Comparison of ENCODE assay signal across 12 cellular contexts in the genomic region with DNA sequence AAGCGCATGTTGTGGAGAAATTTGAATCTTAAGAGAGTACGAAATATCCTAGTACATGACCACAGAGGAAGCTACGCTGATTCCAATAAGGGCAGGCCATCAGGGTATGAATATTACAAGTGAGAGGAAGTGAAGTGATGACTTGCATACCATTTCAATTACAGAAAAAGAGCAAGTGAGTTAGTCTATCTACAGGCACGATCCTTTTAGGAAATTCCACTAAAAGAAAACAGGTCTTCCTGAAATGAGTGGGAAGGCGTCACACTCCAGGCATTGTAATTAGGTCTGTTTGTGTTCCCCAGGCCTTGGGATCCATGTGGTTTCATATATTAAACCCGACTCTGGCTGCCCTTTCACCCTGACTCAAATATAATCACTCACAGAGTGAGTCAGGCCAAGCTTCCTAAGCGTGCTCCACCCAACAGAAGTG.
DNase-seq lines count a peak whose midpoint lies in the region; ATAC-seq and TF ChIP-seq lines count a peak whose summit lies in the region.
"Had no signal": no experiment of that assay in that cellular context is flagged by ENCODE, and none has a peak within 500 bp of the region (broad histone marks: within the 10 kb centered on the region; RNA-seq: fewer than 3 reads in every experiment).

No MANE protein-coding gene starts in this region.

- no peaks in the 10 kb centered on the region for H4K20me1 ChIP-seq in H9 (ENCODE audit: control insufficient read depth, insufficient read depth, insufficient read length)

- H2BK15ac ChIP-seq in H9 (ENCODE audit: low read depth, low read length): no peak overlapping the region

- no peak overlapping the region for H3K4ac ChIP-seq in H9 (ENCODE audit: low read depth, low read length)

- no peaks in the 10 kb centered on the region for H3K9me3 Mint-ChIP-seq in H9
- H3K9me3 Mint-ChIP-seq: T-helper 1 cell treated with Interleukin-12 subunit alpha and Interleukin-12 subunit beta and Interleukin-4 antibody, amounts not matched to agents 30 μg/mL and 1 μg/mL, for 36 hours had no signal

- no peak overlapping the region for H3K4me2 ChIP-seq in H9 (ENCODE audit: insufficient read depth, insufficient read length, low read length)

- DNase-seq in HT-29 (ENCODE audit: low spot score): peak; percentile 83
- DNase-seq in astrocyte of the spinal cord (ENCODE audit: low read depth, low spot score): peak; percentile 83
- no peak for DNase-seq in left colon
- DNase-seq in activated CD8-positive, alpha-beta memory T cell treated with anti-CD3 and anti-CD28 coated beads for 24 hours: no peak
- DNase-seq in H9: no peak
- no peak for DNase-seq in CD1c-positive myeloid dendritic cell (ENCODE audit: extremely low spot score)
- DNase-seq: CD4-positive, CD25-positive, alpha-beta regulatory T cell; cerebellar nuclear complex; H7 had no signal

- H3K79me1 ChIP-seq in H9 (ENCODE audit: insufficient read depth, low read depth, low read length, poor library complexity, severe bottlenecking): no peaks in the 10 kb centered on the region

- intact Hi-C loops in left colon (cut with DNase I, micrococcal nuclease): no loop called here

- H3K23me2 ChIP-seq in H9 (ENCODE audit: insufficient read length, low read depth, low read length, poor library complexity, severe bottlenecking): no peaks in the 10 kb centered on the region

- no peak overlapping the region for H3K9ac ChIP-seq in H9 (ENCODE audit: extremely low read depth, insufficient read length, low read length)

- ATAC-seq in left colon: peak; percentile 82
- no peak for ATAC-seq in GM18907 (IDR thresholded peaks at IDR 0.05; ENCODE audit: unreplicated experiment)

- WGBS in H9 (ENCODE audit: extremely low coverage, insufficient read length, low lambda C conversion rate): no CpG with 5 or more reads among the region's 7 CpGs

- peak overlapping the region; percentile 42; the same call in 1 of the 2 replicates for H3K4me3 ChIP-seq in ACC112 (ENCODE audit: low read depth, low read length)
- no peak overlapping the region for H3K4me3 ChIP-seq in astrocyte of the spinal cord (ENCODE audit: low read depth, low read length)

- H3K56ac ChIP-seq in H9 (ENCODE audit: insufficient read length, low read depth, low read length): no peak overlapping the region

- no peak overlapping the region for H3K23ac ChIP-seq in H9 (ENCODE audit: insufficient read length, low read depth, low read length)

- peaks cover 30% of the 10 kb centered on the region for H3K4me1 ChIP-seq in ACC112 (ENCODE audit: control insufficient read depth, insufficient read depth, low read length, unreplicated experiment)
- H3K4me1 ChIP-seq in H9 (ENCODE audit: insufficient read depth, low read length): no peaks in the 10 kb centered on the region

- no peak overlapping the region for H3T11ph ChIP-seq in H9 (ENCODE audit: low read length)

- H2BK120ac ChIP-seq in H9 (ENCODE audit: low read depth, low read length, poor library complexity, severe bottlenecking): no peak overlapping the region

- H3K18ac ChIP-seq in H9 (ENCODE audit: insufficient read length, low read depth, low read length): no peak overlapping the region

- no peak overlapping the region for H4K5ac ChIP-seq in H9 (ENCODE audit: insufficient read length, low read depth, low read length)

- H3K27ac Mint-ChIP-seq in H9: peak overlapping the region in 1 of 3 experiments; percentile 17; a peak in 3 of 7 replicates
- H3K27ac Mint-ChIP-seq: CD4-positive, CD25-positive, alpha-beta regulatory T cell; T-helper 1 cell treated with Interleukin-12 subunit alpha and Interleukin-12 subunit beta and Interleukin-4 antibody, amounts not matched to agents 30 μg/mL and 1 μg/mL, for 36 hours had no signal

- H2AFZ ChIP-seq in ACC112 (ENCODE audit: low read length, unreplicated experiment) (peak overlapping the region; percentile 49), H9 (ENCODE audit: low read length) (no peak overlapping the region)

- no peaks in the 10 kb centered on the region for H3K9me3 ChIP-seq in H9 (ENCODE audit: control insufficient read depth, low read depth, low read length)

- H3K36me3 Mint-ChIP-seq in H9 (ENCODE audit: insufficient read depth in 1 of 3, low read depth in 3 of 3): peaks cover 2 to 24% (median 11%) of the 10 kb centered on the region in 3 experiments; a peak in 4 of 7 replicates
- H3K36me3 Mint-ChIP-seq: CD4-positive, CD25-positive, alpha-beta regulatory T cell had no signal

- H3K79me2 ChIP-seq in ACC112 (ENCODE audit: control insufficient read depth, insufficient read depth, low read length, unreplicated experiment) (no peaks in the 10 kb centered on the region), H9 (ENCODE audit: insufficient read depth, low read length) (no peaks in the 10 kb centered on the region)

- in situ Hi-C loops in astrocyte of the spinal cord (cut with HindIII; ENCODE audit: low sequenced_read_pairs): no loop called here

- H2AK5ac ChIP-seq in H9 (ENCODE audit: insufficient read length, low read length): no peak overlapping the region

- no peak overlapping the region for H3K4me3 Mint-ChIP-seq in H9
- H3K4me3 Mint-ChIP-seq: CD4-positive, CD25-positive, alpha-beta regulatory T cell; T-helper 1 cell treated with Interleukin-12 subunit alpha and Interleukin-12 subunit beta and Interleukin-4 antibody, amounts not matched to agents 30 μg/mL and 1 μg/mL, for 36 hours had no signal

- TF ChIP-seq CTCF in astrocyte of the spinal cord (IDR thresholded peaks at IDR 0.05; ENCODE audit: low read depth, low read length): no peak
- TF ChIP-seq CTCF in H9 (conservative IDR thresholded peaks at IDR 0.05): no peak

- H2BK5ac ChIP-seq in H9 (ENCODE audit: insufficient read length, low read length): no peak overlapping the region

- H3K27ac ChIP-seq in ACC112 (ENCODE audit: low read depth, low read length) (peak overlapping the region; percentile 80), H9 (ENCODE audit: insufficient read length, low read depth, low read length) (no peak overlapping the region)

- H3K27me3 ChIP-seq in ACC112 (ENCODE audit: insufficient read depth, low read length): no peaks in the 10 kb centered on the region
- no peaks in the 10 kb centered on the region for H3K27me3 ChIP-seq in H9 (ENCODE audit: insufficient read depth, low read length)

- no peak overlapping the region for H4K91ac ChIP-seq in H9 (ENCODE audit: insufficient read length, low read depth, low read length)

- H3K14ac ChIP-seq in H9 (ENCODE audit: insufficient read depth, low read length): no peak overlapping the region

- H3K27me3 Mint-ChIP-seq in H9 (ENCODE audit: low read depth): no peaks in the 10 kb centered on the region
- H3K27me3 Mint-ChIP-seq: CD4-positive, CD25-positive, alpha-beta regulatory T cell had no signal

- no peaks in the 10 kb centered on the region for H3K36me3 ChIP-seq in ACC112 (ENCODE audit: insufficient read depth, low read length)

- no peak overlapping the region for H2BK20ac ChIP-seq in H9 (ENCODE audit: low read depth, low read length, poor library complexity, severe bottlenecking)

- H2BK12ac ChIP-seq in H9 (ENCODE audit: insufficient read length, low read depth, low read length): no peak overlapping the region

- no peak overlapping the region for H4K8ac ChIP-seq in H9 (replicated peaks; ENCODE audit: insufficient read length, low read depth, low read length)

- H3K4me1 Mint-ChIP-seq in H9: peaks cover 7 to 21% of the 10 kb centered on the region in 2 experiments

Comparison
In these comparisons a context has a peak if more than half of its experiments do, and no peak if none do; other contexts are left out.
1. DNase-seq: peak in HT-29 (single experiment) and astrocyte of the spinal cord (single experiment); none in left colon (0 of 2), activated CD8-positive, alpha-beta memory T cell treated with anti-CD3 and anti-CD28 coated beads for 24 hours (single experiment), H9 (single experiment) and CD1c-positive myeloid dendritic cell (single experiment).